12 cellular contexts compared by ENCODE assay signal in the genomic region with DNA sequence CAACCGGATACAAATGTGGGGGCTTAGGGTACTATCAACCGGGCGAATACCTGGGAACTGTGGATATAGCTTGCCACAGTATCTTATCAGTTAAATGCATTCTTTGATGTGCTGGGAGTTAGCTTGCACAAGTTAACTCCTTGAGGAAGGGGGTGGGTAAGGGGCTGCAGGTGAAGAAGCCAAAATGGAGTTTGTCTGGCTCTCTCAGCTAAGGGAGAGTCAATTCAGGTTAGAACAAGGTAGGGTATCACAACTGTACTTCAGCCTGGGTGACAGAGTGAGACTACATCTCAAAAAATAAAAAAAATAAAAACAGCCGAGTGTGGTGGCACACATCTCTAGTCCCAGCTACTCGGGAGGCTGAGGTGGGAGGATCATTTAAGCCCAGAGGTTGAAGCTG. TPM values are rescaled to one million over a fixed set of nuclear protein-coding genes. Genes with fewer than 3 reads are reported as not detected.
"Had no signal": no experiment of that assay in that cellular context is flagged by ENCODE, and none has a peak within 500 bp of the region (broad histone marks: within the 10 kb centered on the region; RNA-seq: fewer than 3 reads in every experiment).

No MANE protein-coding gene starts in this region.

- H3K4me2 ChIP-seq: GM23338 had no signal

- H3K4me3 Mint-ChIP-seq: GM23338, H9, HFFc6 had no signal

- H3K27ac ChIP-seq: GM23248 had no signal

- ATAC-seq: GM23338, HCT116 had no signal

- H3K27ac Mint-ChIP-seq: GM23338, HFFc6 had no signal

- H3K9ac ChIP-seq: GM23248 had no signal

- H3K4me1 Mint-ChIP-seq: GM23338 had no signal

- DNase-seq: GM23248, GOT3, H7, H9, HCEC 1CT, HFFc6 had no signal

- H3K9me3 Mint-ChIP-seq: GM23338, H9, HFFc6 had no signal

- H3K4me1 ChIP-seq: HAP-1 had no signal

- H3K4me3 ChIP-seq: GM23248, GM23338, HAP-1 had no signal

- H3K9me3 ChIP-seq: HAP-1 had no signal

- H3K36me3 ChIP-seq: HAP-1 had no signal

- H2AFZ ChIP-seq: GM23338 had no signal

- FAIRE-seq: H1, H54 had no signal

RNA-seq across cellular contexts. Expression of a gene that starts 8.5 kb away (rescaled TPM):
- total RNA-seq: H4, H7, HFFc6 had no signal
- polyA plus RNA-seq: GM23248 had no signal
